ENCODE assay signal across 8 cellular contexts in the genomic region with DNA sequence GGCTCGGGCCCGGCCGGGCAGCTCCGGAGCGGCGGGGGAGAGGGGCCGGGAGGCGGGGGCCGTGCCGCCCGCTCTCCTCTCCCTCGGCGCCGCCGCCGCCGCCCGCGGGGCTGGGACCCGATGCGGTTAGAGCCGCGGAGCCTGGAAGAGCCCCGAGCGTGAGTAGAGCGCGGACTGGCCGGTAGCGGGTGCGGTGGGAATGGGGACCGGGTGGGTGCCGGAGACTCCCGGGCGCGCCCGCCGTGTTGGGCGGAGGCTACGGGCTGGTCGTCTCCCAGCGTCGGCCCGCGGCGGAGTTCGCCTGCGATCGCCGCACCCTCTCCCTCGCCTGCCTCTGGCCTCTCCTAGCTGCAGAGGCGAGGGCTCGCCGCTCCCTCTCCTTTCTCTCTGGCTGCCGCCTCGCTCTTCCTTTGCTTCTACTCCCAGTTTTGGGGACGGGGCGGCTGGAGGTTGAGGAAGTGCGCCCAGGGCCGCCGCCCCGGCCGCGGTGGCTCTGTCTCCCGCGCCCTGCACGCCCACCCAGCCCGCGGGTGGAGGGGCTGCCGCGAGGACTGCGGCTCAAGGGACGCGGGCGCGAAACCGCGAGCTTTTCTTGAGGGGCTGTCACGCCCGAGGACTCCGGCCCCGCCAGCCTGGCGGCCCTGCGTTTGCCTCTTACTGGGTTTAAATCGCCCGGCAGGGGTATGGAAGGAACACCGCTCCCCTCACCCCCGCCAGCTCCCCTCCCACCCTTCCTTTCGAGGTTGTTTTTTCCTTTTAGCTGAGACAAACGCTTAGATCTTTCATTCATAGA.
DNase-seq lines count a peak whose midpoint lies in the region; ATAC-seq lines count a peak whose summit lies in the region.

No MANE protein-coding gene starts in this region.

- peak; percentile 27 for ATAC-seq in HG02571 (IDR thresholded peaks at IDR 0.05; ENCODE audit: unreplicated experiment)

- DNase-seq in DMS 273 (lab: John Stamatoyannopoulos, UW; ENCODE audit: unreplicated experiment) (peak; percentile 92), DMS 273 treated with DMSO at 0.1 percent for 48 hours (lab: John Stamatoyannopoulos, UW) (no peak), NCI-H1105 (lab: John Stamatoyannopoulos, UW) (peak; percentile 76), cerebellar cortex (ENCODE audit: low spot score) (peak; percentile 37), kidney tubule cell (ENCODE audit: low spot score) (peak; percentile 59)
- peak; percentile 11 to 40 for DNase-seq in activated CD4-positive, alpha-beta T cell treated with anti-CD3 and anti-CD28 coated beads for 24 hours (ENCODE audit: low read depth in 2 of 2)
- peak; percentile 13 to 40 (median 32) for DNase-seq in stimulated activated CD4-positive, alpha-beta T cell treated with anti-CD3 and anti-CD28 coated beads, Interleukin-1b, Interleukin-23, amount 100 ng/mL, for 24 hours (ENCODE audit: low read depth in 4 of 4, low spot score in 1 of 4)
